Comparison of ENCODE assay signal across 14 cellular contexts in genomic region chr10:95350212-95350829, GRCh38. TPM values are rescaled to one million over a fixed set of nuclear protein-coding genes. Genes with fewer than 3 reads are reported as not detected.
DNase-seq lines count a peak whose midpoint lies in the region; ATAC-seq and TF ChIP-seq lines count a peak whose summit lies in the region.
"Had no signal": no experiment of that assay in that cellular context is flagged by ENCODE, and none has a peak within 500 bp of the region (broad histone marks: within the 10 kb centered on the region; RNA-seq: fewer than 3 reads in every experiment).

No MANE protein-coding gene starts in this region.

- DNase-seq in NOMO-1 (lab: John Stamatoyannopoulos, UW; ENCODE audit: unreplicated experiment in 2 of 2) (peak; percentile 66 to 75), NOMO-1 treated with dmso at 0.1 percent for 144 hours (lab: John Stamatoyannopoulos, UW; ENCODE audit: unreplicated experiment) (no peak), fibroblast of mammary gland (ENCODE audit: low read depth) (peak; percentile 86), mucosa of gallbladder (ENCODE audit: low spot score) (peak; percentile 26), NCI-H146 treated with DMSO at 0.1 percent for 48 hours (lab: John Stamatoyannopoulos, UW; ENCODE audit: unreplicated experiment) (no peak)
- DNase-seq: activated B cell treated with CpG ODN at 0.5 μM for 24 hours; activated naive CD8-positive, alpha-beta T cell treated with anti-CD3 and anti-CD28 coated beads, Interleukin-2, amount 50 U/mL, for 24 hours; hypothalamus; NCI-H82 had no signal

- ATAC-seq in HG03354 (IDR thresholded peaks at IDR 0.05; ENCODE audit: poor library complexity, severe bottlenecking, unreplicated experiment) (no peak), HG02798 (IDR thresholded peaks at IDR 0.05; ENCODE audit: poor library complexity, unreplicated experiment) (no peak), esophagus mucosa (no peak)
- ATAC-seq: activated naive CD8-positive, alpha-beta T cell treated with anti-CD3 and anti-CD28 coated beads, Interleukin-2, amount 50 U/mL, for 24 hours had no signal

- TF ChIP-seq CTCF in fibroblast of mammary gland (conservative IDR thresholded peaks at IDR 0.05; ENCODE audit: control insufficient read depth, insufficient read depth, low read depth, low read length) = no peak

- H3K4me3 ChIP-seq in fibroblast of mammary gland (ENCODE audit: control insufficient read depth, low read depth, low read length) = no peak overlapping the region
- H3K4me3 ChIP-seq: dorsolateral prefrontal cortex, SK-N-MC had no signal

RNA-seq across cellular contexts. Expression of gene PDLIM1, which starts 59.5 kb away (rescaled TPM):
- total RNA-seq in mucosa of gallbladder = 114 TPM
- total RNA-seq in esophagus mucosa = 144 TPM

Comparison
In these comparisons a context has a peak if more than half of its experiments do, and no peak if none do; other contexts are left out.
1. DNase-seq: peak in NOMO-1 (2 of 2), fibroblast of mammary gland (single experiment) and mucosa of gallbladder (single experiment); none in NOMO-1 treated with dmso at 0.1 percent for 144 hours (single experiment) and NCI-H146 treated with DMSO at 0.1 percent for 48 hours (single experiment).